1 cellular context compared by ENCODE assay signal in the genomic region with DNA sequence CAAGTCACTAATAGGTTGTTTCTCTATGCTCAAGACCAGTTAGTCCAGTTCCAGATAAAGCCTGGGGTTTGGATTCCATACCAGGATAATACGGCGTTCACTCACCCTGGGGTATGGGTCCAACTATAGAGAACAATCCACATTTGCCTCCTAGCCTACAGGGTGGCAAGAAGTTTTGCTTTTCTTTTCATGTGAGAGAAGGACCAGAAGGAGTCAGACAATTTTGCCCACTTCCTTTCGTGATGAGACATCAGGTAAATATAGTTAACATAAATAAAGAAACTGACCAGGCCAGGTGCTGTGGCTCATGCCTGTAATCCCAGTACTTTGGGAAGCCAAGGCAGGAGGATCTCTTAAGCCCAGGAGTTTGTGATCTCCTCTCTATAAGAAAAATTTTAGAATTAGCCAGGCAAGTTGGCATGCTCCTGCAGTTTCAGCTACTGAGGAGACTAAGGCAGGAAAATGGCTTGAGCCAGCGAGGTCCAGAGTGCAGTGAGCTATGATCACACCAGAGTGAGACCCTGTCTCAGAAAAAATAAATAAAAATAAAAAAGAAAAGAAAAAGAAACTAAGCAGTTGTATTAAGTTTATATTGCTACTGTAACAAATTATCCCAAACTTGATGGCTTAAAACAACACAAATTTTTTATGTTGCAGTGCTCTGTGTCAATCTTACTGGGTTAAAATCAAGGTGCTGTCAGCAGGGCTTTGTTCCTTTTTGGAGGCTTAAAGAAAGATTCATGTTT.
TF ChIP-seq lines count a peak whose summit lies in the region.

No MANE protein-coding gene starts in this region.

TF ChIP-seq in HepG2, 621 proteins besides CTCF, POLR2A, EP300 and RAD21:
- TF ChIP-seq NCOR1 (IDR thresholded peaks at IDR 0.05; ENCODE audit: borderline replicate concordance, low read length) (no peak), MIER2 (CRISPR knock-in tag; IDR thresholded peaks at IDR 0.05) (no peak), ZNF83 (CRISPR knock-in tag; IDR thresholded peaks at IDR 0.05; ENCODE audit: borderline replicate concordance) (no peak), FOXP1 (IDR thresholded peaks at IDR 0.05) (no peak), FOXP1 (CRISPR knock-in tag; IDR thresholded peaks at IDR 0.05) (no peak), KLF15 (CRISPR knock-in tag; IDR thresholded peaks at IDR 0.05; ENCODE audit: borderline replicate concordance) (no peak), MAF1 (CRISPR knock-in tag; IDR thresholded peaks at IDR 0.05; ENCODE audit: borderline replicate concordance) (no peak), ZBTB3 (CRISPR knock-in tag; IDR thresholded peaks at IDR 0.05; ENCODE audit: borderline replicate concordance, low read depth) (no peak), ZNF761 (CRISPR knock-in tag; conservative IDR thresholded peaks at IDR 0.05) (no peak)
- TF ChIP-seq, protein P1, sequence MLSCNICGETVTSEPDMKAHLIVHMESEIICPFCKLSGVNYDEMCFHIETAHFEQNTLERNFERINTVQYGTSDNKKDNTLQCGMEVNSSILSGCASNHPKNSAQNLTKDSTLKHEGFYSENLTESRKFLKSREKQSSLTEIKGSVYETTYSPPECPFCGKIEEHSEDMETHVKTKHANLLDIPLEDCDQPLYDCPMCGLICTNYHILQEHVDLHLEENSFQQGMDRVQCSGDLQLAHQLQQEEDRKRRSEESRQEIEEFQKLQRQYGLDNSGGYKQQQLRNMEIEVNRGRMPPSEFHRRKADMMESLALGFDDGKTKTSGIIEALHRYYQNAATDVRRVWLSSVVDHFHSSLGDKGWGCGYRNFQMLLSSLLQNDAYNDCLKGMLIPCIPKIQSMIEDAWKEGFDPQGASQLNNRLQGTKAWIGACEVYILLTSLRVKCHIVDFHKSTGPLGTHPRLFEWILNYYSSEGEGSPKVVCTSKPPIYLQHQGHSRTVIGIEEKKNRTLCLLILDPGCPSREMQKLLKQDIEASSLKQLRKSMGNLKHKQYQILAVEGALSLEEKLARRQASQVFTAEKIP (CRISPR knock-in tag; IDR thresholded peaks at IDR 0.05; ENCODE audit: borderline replicate concordance) = no peak
